9 cellular contexts compared by ENCODE assay signal in the genomic region with DNA sequence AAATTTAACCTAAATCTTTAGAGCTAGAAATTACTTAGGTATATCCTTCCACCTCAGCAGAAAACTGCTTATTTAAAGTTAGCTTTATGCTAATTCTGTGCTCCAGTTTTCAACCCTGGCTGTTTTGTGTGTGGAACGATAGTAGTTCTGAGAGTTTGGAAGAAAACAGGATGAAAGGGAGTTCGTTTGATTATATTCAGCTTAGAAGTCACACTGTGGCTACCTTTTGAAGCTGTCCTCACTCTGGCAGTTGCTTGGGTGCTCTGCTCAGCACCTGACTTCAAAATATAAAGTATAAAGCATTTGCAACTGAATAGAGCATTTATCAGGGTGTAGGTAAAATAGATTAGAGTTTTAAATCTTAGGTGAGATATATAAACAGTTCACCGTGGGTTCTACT. TPM values are rescaled to one million over a fixed set of nuclear protein-coding genes. Genes with fewer than 3 reads are reported as not detected.
DNase-seq lines count a peak whose midpoint lies in the region; ATAC-seq and TF ChIP-seq lines count a peak whose summit lies in the region.
"Had no signal": no experiment of that assay in that cellular context is flagged by ENCODE, and none has a peak within 500 bp of the region (broad histone marks: within the 10 kb centered on the region; RNA-seq: fewer than 3 reads in every experiment).

No MANE protein-coding gene starts in this region.

- H3K4me1 Mint-ChIP-seq in GM23338: peaks cover 8% of the 10 kb centered on the region; the same call in 2 of the 3 replicates
- H3K4me1 Mint-ChIP-seq in activated CD8-positive, alpha-beta T cell treated with anti-CD3 and anti-CD28 coated beads for 36 hours (ENCODE audit: low read depth): peaks cover 44% of the 10 kb centered on the region

- no peaks in the 10 kb centered on the region; the same call in 1 of the 2 replicates for H4K20me1 ChIP-seq in GM23338 (replicated peaks; ENCODE audit: insufficient read depth)

- in situ Hi-C loops in G401 (cut with HindIII; ENCODE audit: low sequenced_read_pairs): no loop called here

- H3K79me2 ChIP-seq in GM23338 (replicated peaks; ENCODE audit: insufficient read depth): peaks cover 64% of the 10 kb centered on the region

- POLR2A ChIA-PET in activated CD8-positive, alpha-beta T cell treated with anti-CD3 and anti-CD28 coated beads for 36 hours (lab: Charles Lee): interaction anchor here (0.7 to 2.0 kb wide), 10 partner anchors 41 to 146 kb away, joined by 3 to 11 read pairs (median 4); a partner anchor contains a TSS

- no peak overlapping the region for H2AFZ ChIP-seq in GM23338

- peaks cover 11% of the 10 kb centered on the region; the same call in 2 of the 3 replicates for H3K36me3 Mint-ChIP-seq in GM23338 (ENCODE audit: low read depth)
- peaks cover 50% of the 10 kb centered on the region for H3K36me3 Mint-ChIP-seq in activated CD8-positive, alpha-beta T cell treated with anti-CD3 and anti-CD28 coated beads for 36 hours (ENCODE audit: low read depth)

- H3K36me3 ChIP-seq in GM23338 (ENCODE audit: insufficient read depth) (no peaks in the 10 kb centered on the region), left lung (peaks cover 0 to 24% of the 10 kb centered on the region in 2 donors), stomach smooth muscle (ENCODE audit: control insufficient read depth in 2 of 2, insufficient read depth in 2 of 2, low read length in 2 of 2) (no peaks in the 10 kb centered on the region)

- H3K9me3 Mint-ChIP-seq in GM23338: no peaks in the 10 kb centered on the region
- no peaks in the 10 kb centered on the region for H3K9me3 Mint-ChIP-seq in activated CD8-positive, alpha-beta T cell treated with anti-CD3 and anti-CD28 coated beads for 36 hours

- H3K4me2 ChIP-seq in GM23338: no peak overlapping the region

- ATAC-seq in GM23338: no peak
- ATAC-seq in activated CD8-positive, alpha-beta T cell treated with anti-CD3 and anti-CD28 coated beads for 36 hours: no peak
- ATAC-seq in left lung: no peak

- DNase-seq in GM23338 (ENCODE audit: low spot score) (no peak), left lung (no peak), LoVo (ENCODE audit: low spot score) (no peak), NCI-H2029 (lab: John Stamatoyannopoulos, UW) (no peak), G401 (ENCODE audit: low spot score) (no peak)
- no peak for DNase-seq in activated CD8-positive, alpha-beta T cell treated with anti-CD3 and anti-CD28 coated beads for 36 hours
- DNase-seq: NCI-H1694 had no signal

- H3K27ac Mint-ChIP-seq in GM23338: no peak overlapping the region
- H3K27ac Mint-ChIP-seq in activated CD8-positive, alpha-beta T cell treated with anti-CD3 and anti-CD28 coated beads for 36 hours: peak overlapping the region; percentile 93

- H3K4me1 ChIP-seq in GM23338 (ENCODE audit: insufficient read depth) (peaks cover 14% of the 10 kb centered on the region), left lung (peaks cover 8 to 72% of the 10 kb centered on the region in 2 donors), stomach smooth muscle (ENCODE audit: control insufficient read depth, insufficient read depth, low read length) (peaks cover 26% of the 10 kb centered on the region)

- intact Hi-C loops in activated CD8-positive, alpha-beta T cell treated with anti-CD3 and anti-CD28 coated beads for 36 hours (cut with micrococcal nuclease): loop anchor here (5.0 kb wide), 3 partner anchors 56 to 131 kb away; a partner anchor contains a TSS
- intact Hi-C loops in left lung (cut with DNase I): no loop called here

- peaks cover 13% of the 10 kb centered on the region for H3K27me3 Mint-ChIP-seq in GM23338 (ENCODE audit: insufficient read depth, low read depth, poor library complexity)
- H3K27me3 Mint-ChIP-seq in activated CD8-positive, alpha-beta T cell treated with anti-CD3 and anti-CD28 coated beads for 36 hours: no peaks in the 10 kb centered on the region

- H3K9ac ChIP-seq in stomach smooth muscle (ENCODE audit: low read length in 2 of 2): peak overlapping the region in 1 of 2 donors; percentile 30

- H3K4me3 ChIP-seq in GM23338: no peak overlapping the region
- no peak overlapping the region for H3K4me3 ChIP-seq in left lung
- peak overlapping the region; percentile 4 to 6 for H3K4me3 ChIP-seq in stomach smooth muscle (ENCODE audit: low read length in 2 of 2)
- H3K4me3 ChIP-seq: SK-N-MC had no signal

- CTCF ChIA-PET in activated CD8-positive, alpha-beta T cell treated with anti-CD3 and anti-CD28 coated beads for 36 hours (lab: Charles Lee): interaction anchor here (0.7 to 3.2 kb wide), 18 partner anchors 10 to 322 kb away, joined by 3 to 18 read pairs (median 4); no protein-coding TSS in a partner anchor

- H3K9me3 ChIP-seq in left lung (no peaks in the 10 kb centered on the region), stomach smooth muscle (ENCODE audit: control insufficient read depth in 2 of 2, low read length in 2 of 2) (no peaks in the 10 kb centered on the region)

- H3F3A ChIP-seq in GM23338 (replicated peaks; ENCODE audit: low read depth): peaks cover 9% of the 10 kb centered on the region

- H3K27ac ChIP-seq in GM23338 (ENCODE audit: low read depth): peak overlapping the region; percentile 39
- H3K27ac ChIP-seq in left lung: peak overlapping the region; percentile 40 to 65
- H3K27ac ChIP-seq in stomach smooth muscle (ENCODE audit: low read length): peak overlapping the region; percentile 37
- H3K27ac ChIP-seq: SK-N-MC had no signal

- H3K9me2 ChIP-seq in GM23338 (ENCODE audit: insufficient read depth): no peaks in the 10 kb centered on the region

- no peak overlapping the region for H3K4me3 Mint-ChIP-seq in GM23338
- peak overlapping the region; percentile 93 for H3K4me3 Mint-ChIP-seq in activated CD8-positive, alpha-beta T cell treated with anti-CD3 and anti-CD28 coated beads for 36 hours

- no peaks in the 10 kb centered on the region for H3K27me3 ChIP-seq in GM23338 (ENCODE audit: insufficient read depth)
- no peaks in the 10 kb centered on the region for H3K27me3 ChIP-seq in left lung
- H3K27me3 ChIP-seq in stomach smooth muscle (ENCODE audit: control insufficient read depth in 1 of 2, insufficient read depth in 2 of 2, low read length in 2 of 2): no peaks in the 10 kb centered on the region

- TF ChIP-seq CTCF in GM23338 (conservative IDR thresholded peaks at IDR 0.05; ENCODE audit: low read depth in 2 of 2) (no peak), left lung (IDR thresholded peaks at IDR 0.05) (no peak)
- no peak for TF ChIP-seq CTCF in activated CD8-positive, alpha-beta T cell treated with anti-CD3 and anti-CD28 coated beads for 36 hours (IDR thresholded peaks at IDR 0.05)

TF ChIP-seq in GM23338, 12 proteins besides CTCF, POLR2A, EP300 and RAD21 (continues in another document):
- TF ChIP-seq ZNF331 (CRISPR knock-in tag; IDR thresholded peaks at IDR 0.05; ENCODE audit: low read depth) (no peak), STAT1 (IDR thresholded peaks at IDR 0.05; ENCODE audit: unreplicated experiment) (no peak), EZH2phosphoT487 (IDR thresholded peaks at IDR 0.05; ENCODE audit: unreplicated experiment) (no peak), EZH2 (IDR thresholded peaks at IDR 0.05; ENCODE audit: low read depth, unreplicated experiment) (no peak), CREB1 (CRISPR knock-in tag; IDR thresholded peaks at IDR 0.05; ENCODE audit: low read depth) (no peak), JUNB (IDR thresholded peaks at IDR 0.05; ENCODE audit: unreplicated experiment) (no peak), ZNF114 (CRISPR knock-in tag; IDR thresholded peaks at IDR 0.05) (no peak), POLR2AphosphoS5 (IDR thresholded peaks at IDR 0.05; ENCODE audit: low read depth) (no peak), NANOG (IDR thresholded peaks at IDR 0.05; ENCODE audit: borderline replicate concordance) (no peak)
- TF ChIP-seq, protein P1, sequence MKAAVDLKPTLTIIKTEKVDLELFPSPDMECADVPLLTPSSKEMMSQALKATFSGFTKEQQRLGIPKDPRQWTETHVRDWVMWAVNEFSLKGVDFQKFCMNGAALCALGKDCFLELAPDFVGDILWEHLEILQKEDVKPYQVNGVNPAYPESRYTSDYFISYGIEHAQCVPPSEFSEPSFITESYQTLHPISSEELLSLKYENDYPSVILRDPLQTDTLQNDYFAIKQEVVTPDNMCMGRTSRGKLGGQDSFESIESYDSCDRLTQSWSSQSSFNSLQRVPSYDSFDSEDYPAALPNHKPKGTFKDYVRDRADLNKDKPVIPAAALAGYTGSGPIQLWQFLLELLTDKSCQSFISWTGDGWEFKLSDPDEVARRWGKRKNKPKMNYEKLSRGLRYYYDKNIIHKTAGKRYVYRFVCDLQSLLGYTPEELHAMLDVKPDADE (IDR thresholded peaks at IDR 0.05): no peak

RNA-seq across cellular contexts. Expression of a gene that starts 2.7 kb away (rescaled TPM):
- 30.3 and 37.2 TPM in 2 replicates for total RNA-seq in GM23338 (2014; rRNA removed; shearing (Covaris generic))
- polyA plus RNA-seq in GM23338 (2016; fragmentation: Nextera tagmentation; extraction: Ambion mirVana): 13.5 and 13.7 TPM in 2 replicates
- 10 to 100 TPM; 61.6 to 66.2 TPM for total RNA-seq in activated CD8-positive, alpha-beta T cell treated with anti-CD3 and anti-CD28 coated beads for 36 hours
- total RNA-seq in left lung: 10 to 100 TPM; 27.0 to 29.8 TPM
- 14.1 and 19.6 TPM in 2 replicates for total RNA-seq in G401 (2014; rRNA removed; shearing (Covaris generic))

RNA-seq across cellular contexts. Expression of a gene that starts 2.9 kb away (rescaled TPM):
- total RNA-seq in GM23338 (2014; rRNA removed; shearing (Covaris generic)): 77.5 and 88.5 TPM in 2 replicates
- polyA plus RNA-seq in GM23338 (2016; fragmentation: Nextera tagmentation; extraction: Ambion mirVana): 116 and 126 TPM in 2 replicates
- total RNA-seq in activated CD8-positive, alpha-beta T cell treated with anti-CD3 and anti-CD28 coated beads for 36 hours: 100 to 1,000 TPM in 1 of 2 experiments, 10 to 100 TPM in 1; 94.6 to 101 TPM
- total RNA-seq in left lung: 10 to 100 TPM; 86.0 to 97.0 TPM
- total RNA-seq in G401 (2014; rRNA removed; shearing (Covaris generic)): 105 and 108 TPM in 2 replicates

RNA-seq across cellular contexts. Expression of a gene that starts 55.0 kb away (rescaled TPM):
- total RNA-seq in GM23338 (2014; rRNA removed; shearing (Covaris generic)): 110 and 136 TPM in 2 replicates
- 108 and 114 TPM in 2 replicates for polyA plus RNA-seq in GM23338 (2016; fragmentation: Nextera tagmentation; extraction: Ambion mirVana)
- 1,000 to 10,000 TPM; 1,071 to 1,096 TPM for total RNA-seq in activated CD8-positive, alpha-beta T cell treated with anti-CD3 and anti-CD28 coated beads for 36 hours
- 10 to 100 TPM; 40.7 to 73.8 TPM for total RNA-seq in left lung
- total RNA-seq in G401 (2014; rRNA removed; shearing (Covaris generic)): 192 and 262 TPM in 2 replicates

Comparison
In these comparisons a context has a peak if more than half of its experiments do, and no peak if none do; other contexts are left out.
1. H3K4me3 ChIP-seq: peak in stomach smooth muscle (2 of 2); none in GM23338 (single experiment) and left lung (0 of 2).
2. Peak in every context shown above with its lines, with median percentiles within 50 percentile points of each other: H3K27ac ChIP-seq.